1 cellular context compared by ENCODE assay signal in genomic region chr1:226061793-226062557, GRCh38.
TF ChIP-seq lines count a peak whose summit lies in the region.

No MANE protein-coding gene starts in this region.

TF ChIP-seq in WTC11, 78 proteins besides CTCF, POLR2A, EP300 and RAD21 (continued from another document):
- TF ChIP-seq SP1 (CRISPR knock-in tag; conservative IDR thresholded peaks at IDR 0.05): peak; percentile 51; the same call in 1 of the 2 replicates
- TF ChIP-seq GTF2I (CRISPR knock-in tag; conservative IDR thresholded peaks at IDR 0.05): no peak
- TF ChIP-seq ATF6 (CRISPR knock-in tag; IDR thresholded peaks at IDR 0.05): no peak
- no peak for TF ChIP-seq ZNF396 (CRISPR knock-in tag; IDR thresholded peaks at IDR 0.05; ENCODE audit: borderline replicate concordance)
- TF ChIP-seq ARID4B (CRISPR knock-in tag; IDR thresholded peaks at IDR 0.05; ENCODE audit: borderline replicate concordance): no peak
- no peak for TF ChIP-seq CDX4 (CRISPR knock-in tag; IDR thresholded peaks at IDR 0.05; ENCODE audit: borderline replicate concordance)
- TF ChIP-seq ELF4 (CRISPR knock-in tag; IDR thresholded peaks at IDR 0.05; ENCODE audit: low read depth): no peak
- TF ChIP-seq MLX (CRISPR knock-in tag; IDR thresholded peaks at IDR 0.05): 0 out of 2 replicates have a peak, but pooled peaks have one; percentile 41
- 0 out of 2 replicates have a peak, but pooled peaks have one; percentile 66 for TF ChIP-seq FOXP4 (CRISPR knock-in tag; IDR thresholded peaks at IDR 0.05)
- TF ChIP-seq NFYB (CRISPR knock-in tag; conservative IDR thresholded peaks at IDR 0.05; ENCODE audit: low read depth): no peak; the same call in 1 of the 2 replicates
- no peak for TF ChIP-seq PREB (CRISPR knock-in tag; IDR thresholded peaks at IDR 0.05; ENCODE audit: borderline replicate concordance)
- TF ChIP-seq AFF4 (CRISPR knock-in tag; IDR thresholded peaks at IDR 0.05; ENCODE audit: borderline replicate concordance): no peak
- TF ChIP-seq FOXJ3 (CRISPR knock-in tag; IDR thresholded peaks at IDR 0.05; ENCODE audit: borderline replicate concordance): no peak
- no peak; the same call in 1 of the 2 replicates for TF ChIP-seq ZBTB21 (CRISPR knock-in tag; IDR thresholded peaks at IDR 0.05; ENCODE audit: borderline replicate concordance)
- TF ChIP-seq NFE2L1 (CRISPR knock-in tag; IDR thresholded peaks at IDR 0.05): no peak
- no peak for TF ChIP-seq SMAD3 (CRISPR knock-in tag; IDR thresholded peaks at IDR 0.05; ENCODE audit: borderline replicate concordance)
- no peak for TF ChIP-seq RORB (CRISPR knock-in tag; IDR thresholded peaks at IDR 0.05)
- no peak for TF ChIP-seq PRDM15 (CRISPR knock-in tag; IDR thresholded peaks at IDR 0.05)
- peak; percentile 43; the same call in 1 of the 2 replicates for TF ChIP-seq MYBL2 (CRISPR knock-in tag; IDR thresholded peaks at IDR 0.05)
- peak; percentile 43 for TF ChIP-seq FOXK1 (CRISPR knock-in tag; IDR thresholded peaks at IDR 0.05)
- 0 out of 2 replicates have a peak, but pooled peaks have one; percentile 9 for TF ChIP-seq ZNF317 (CRISPR knock-in tag; IDR thresholded peaks at IDR 0.05; ENCODE audit: borderline replicate concordance, low read depth)
TF ChIP-seq in WTC11: peak in this region for 19.
